Comparison of ENCODE assay signal across 35 cellular contexts in genomic region chr15:59448871-59449270, GRCh38.
"Had no signal": no experiment of that assay in that cellular context is flagged by ENCODE, and none has a peak within 500 bp of the region (broad histone marks: within the 10 kb centered on the region; RNA-seq: fewer than 3 reads in every experiment).

No MANE protein-coding gene starts in this region.

- H3K4me3 ChIP-seq: MG63 had no signal

- DNase-seq: Karpas-422, Kasumi-1, MG63, MM.1S, MV-4-11, NCI-H1048, NCI-H1092, NCI-H1092 treated with DMSO at 0.1 percent for 48 hours, NCI-H1105, NCI-H1105 treated with DMSO at 0.1 percent for 48 hours, NCI-H1417, NCI-H1417 treated with DMSO at 0.1 percent for 48 hours, NCI-H1436, NCI-H1436 treated with DMSO at 0.1 percent for 48 hours, NCI-H146, NCI-H1694, NCI-H1694 treated with DMSO at 0.1 percent for 48 hours, NCI-H187, NCI-H187 treated with DMSO at 0.1 percent for 48 hours, NCI-H1930, NCI-H2029, NCI-H2029 treated with DMSO at 0.1 percent for 48 hours, NCI-H2081, NCI-H2081 treated with DMSO at 0.1 percent for 48 hours, NCI-H2107, NCI-H2171, NCI-H2171 treated with DMSO at 0.1 percent for 48 hours, NCI-H2227 treated with DMSO at 0.1 percent for 48 hours, NCI-H226, NCI-H345, NCI-H446, NCI-H446 treated with DMSO at 0.1 percent for 48 hours, NCI-H510A, NCI-H510A treated with DMSO at 0.1 percent for 48 hours, NCI-H524 had no signal

- H3K27me3 ChIP-seq: MG63 had no signal

- H3K36me3 ChIP-seq: MG63 had no signal

- H3K9me3 ChIP-seq: MG63 had no signal
